ENCODE assay signal across 1 cellular context in the genomic region with DNA sequence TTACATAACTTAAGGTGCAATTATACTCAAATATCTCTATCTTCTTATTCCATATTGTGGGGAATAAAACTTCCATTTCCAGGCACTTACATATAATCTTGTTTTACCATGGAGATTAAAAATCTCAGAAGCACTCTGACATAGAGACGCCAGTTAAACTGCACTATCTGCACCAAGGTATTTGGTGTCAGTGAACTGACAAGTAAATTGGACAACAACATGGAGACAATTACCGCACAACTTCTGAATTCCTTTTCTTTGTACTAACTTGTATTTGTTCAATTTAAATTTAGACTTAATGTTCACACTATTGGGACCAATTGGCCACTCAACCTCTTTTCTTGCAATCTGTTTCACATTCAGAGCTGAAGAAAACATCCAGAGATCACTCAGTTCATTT.
TF ChIP-seq lines count a peak whose summit lies in the region.

No MANE protein-coding gene starts in this region.

TF ChIP-seq in neural cell, 6 proteins besides CTCF, POLR2A, EP300 and RAD21 (continued from another document):
- TF ChIP-seq REST (IDR thresholded peaks at IDR 0.05; ENCODE audit: borderline replicate concordance): no peak
